Comparison of ENCODE assay signal across 12 cellular contexts in genomic region chr18:71784777-71785176, GRCh38.
DNase-seq lines count a peak whose midpoint lies in the region; ATAC-seq, FAIRE-seq and TF ChIP-seq lines count a peak whose summit lies in the region.
"Had no signal": no experiment of that assay in that cellular context is flagged by ENCODE, and none has a peak within 500 bp of the region (broad histone marks: within the 10 kb centered on the region; RNA-seq: fewer than 3 reads in every experiment).

No MANE protein-coding gene starts in this region.

- no peaks in the 10 kb centered on the region for H3K4me1 Mint-ChIP-seq in activated CD8-positive, alpha-beta T cell treated with anti-CD3 and anti-CD28 coated beads for 36 hours (ENCODE audit: low read depth)
- no peaks in the 10 kb centered on the region for H3K4me1 Mint-ChIP-seq in activated CD8-positive, alpha-beta T cell treated with anti-CD3 and anti-CD28 coated beads, Interleukin-2, amount 10 ng/mL, durations not matched to agents 7 days and 5 days (ENCODE audit: low read depth)

- H2AFZ ChIP-seq in GM12878 (ENCODE audit: control insufficient read depth, low read depth, low read length) = no peak overlapping the region
- no peak overlapping the region for H2AFZ ChIP-seq in smooth muscle cell (ENCODE audit: low read depth)

- no peak for TF ChIP-seq RAD21 in GM12878 (IDR thresholded peaks at IDR 0.05; ENCODE audit: insufficient read depth, low read depth, low read length)

- H3K9me3 Mint-ChIP-seq in activated CD8-positive, alpha-beta T cell treated with anti-CD3 and anti-CD28 coated beads for 36 hours = no peaks in the 10 kb centered on the region
- H3K9me3 Mint-ChIP-seq in activated CD8-positive, alpha-beta T cell treated with anti-CD3 and anti-CD28 coated beads, Interleukin-2, amount 10 ng/mL, durations not matched to agents 7 days and 5 days (ENCODE audit: insufficient read depth) = no peaks in the 10 kb centered on the region
- H3K9me3 Mint-ChIP-seq: CD8-positive, alpha-beta T cell had no signal

- H3K36me3 ChIP-seq in GM12878 (ENCODE audit: control insufficient read depth in 2 of 2, insufficient read depth in 2 of 2, low read length in 1 of 2) (no peaks in the 10 kb centered on the region), smooth muscle cell (ENCODE audit: low read depth) (no peaks in the 10 kb centered on the region)
- H3K36me3 ChIP-seq: lower lobe of right lung had no signal

- no TSS peak for BruUV-seq in GM12878 (replicated peaks; lab: Mats Ljungman, UMichigan)

- SMC1A ChIA-PET in GM12878 (lab: Charles Lee; ENCODE audit: uncharacterized antibody, unreplicated experiment) = interaction anchor here (1.3 to 2.1 kb wide), 4 partner anchors 9 to 760 kb away, joined by 3 to 7 read pairs (median 4); partner anchors contain the start of gene CBLN2

- intact Hi-C loops in activated CD8-positive, alpha-beta T cell treated with anti-CD3 and anti-CD28 coated beads for 36 hours (cut with micrococcal nuclease) = no loop called here
- intact Hi-C loops in GM12878 (cut with micrococcal nuclease; ENCODE audit: unreplicated experiment) = loop anchor here (2.0 to 10.0 kb wide), 5 partner anchors 390 to 1290 kb away; no protein-coding TSS in a partner anchor

- ATAC-seq in activated CD8-positive, alpha-beta T cell treated with anti-CD3 and anti-CD28 coated beads for 36 hours = no peak
- ATAC-seq in activated CD8-positive, alpha-beta T cell treated with anti-CD3 and anti-CD28 coated beads, Interleukin-2, amount 10 ng/mL, durations not matched to agents 7 days and 5 days = no peak
- peak; percentile 57 for ATAC-seq in GM12878
- ATAC-seq: CD8-positive, alpha-beta T cell; lower lobe of right lung had no signal

- RAD21 ChIA-PET in GM12878 (lab: Charles Lee; ENCODE audit: unreplicated experiment) = interaction anchor here (1.6 to 1.8 kb wide), 2 partner anchors 386 to 1003 kb away, joined by 4 to 6 read pairs; no protein-coding TSS in a partner anchor

- no peak overlapping the region for H3K27ac ChIP-seq in GM12878 (ENCODE audit: control insufficient read depth, insufficient read depth)
- no peak overlapping the region for H3K27ac ChIP-seq in smooth muscle cell (ENCODE audit: low read depth)
- H3K27ac ChIP-seq: lower lobe of right lung had no signal

- no peaks in the 10 kb centered on the region for H3K27me3 Mint-ChIP-seq in activated CD8-positive, alpha-beta T cell treated with anti-CD3 and anti-CD28 coated beads for 36 hours
- no peaks in the 10 kb centered on the region for H3K27me3 Mint-ChIP-seq in activated CD8-positive, alpha-beta T cell treated with anti-CD3 and anti-CD28 coated beads, Interleukin-2, amount 10 ng/mL, durations not matched to agents 7 days and 5 days (ENCODE audit: low read depth)

- H3K4me1 ChIP-seq in GM12878 (ENCODE audit: control insufficient read depth, insufficient read depth, low read length) = no peaks in the 10 kb centered on the region
- H3K4me1 ChIP-seq in smooth muscle cell (ENCODE audit: low read depth) = no peaks in the 10 kb centered on the region
- H3K4me1 ChIP-seq: lower lobe of right lung had no signal

- H3K4me3 ChIP-seq in GM12878 = no peak overlapping the region
- no peak overlapping the region for H3K4me3 ChIP-seq in smooth muscle cell
- H3K4me3 ChIP-seq: lower lobe of right lung had no signal

- H3K9ac ChIP-seq in GM12878 (ENCODE audit: control insufficient read depth, insufficient read depth, low read length) (no peak overlapping the region), smooth muscle cell (ENCODE audit: low read depth) (no peak overlapping the region)

- no peak for TF ChIP-seq POLR2A in GM12878 (IDR thresholded peaks at IDR 0.05; ENCODE audit: low read depth, low read length)

- no peaks in the 10 kb centered on the region for H3K27me3 ChIP-seq in GM12878 (replicated peaks in 1 of 2; ENCODE audit: control insufficient read depth in 2 of 2, insufficient read depth in 2 of 2, low read length in 1 of 2)
- H3K27me3 ChIP-seq in smooth muscle cell (ENCODE audit: low read depth) = no peaks in the 10 kb centered on the region

- FAIRE-seq in GM12878 (lab: Jason Lieb, UNC) (no peak), frontal cortex (lab: Jason Lieb, UNC) (no peak)
- FAIRE-seq: H1 had no signal

- H3K27ac Mint-ChIP-seq in activated CD8-positive, alpha-beta T cell treated with anti-CD3 and anti-CD28 coated beads for 36 hours = no peak overlapping the region
- no peak overlapping the region for H3K27ac Mint-ChIP-seq in activated CD8-positive, alpha-beta T cell treated with anti-CD3 and anti-CD28 coated beads, Interleukin-2, amount 10 ng/mL, durations not matched to agents 7 days and 5 days
- H3K27ac Mint-ChIP-seq: CD8-positive, alpha-beta T cell had no signal

- H3K36me3 Mint-ChIP-seq in activated CD8-positive, alpha-beta T cell treated with anti-CD3 and anti-CD28 coated beads for 36 hours (ENCODE audit: low read depth) = no peaks in the 10 kb centered on the region
- H3K36me3 Mint-ChIP-seq in activated CD8-positive, alpha-beta T cell treated with anti-CD3 and anti-CD28 coated beads, Interleukin-2, amount 10 ng/mL, durations not matched to agents 7 days and 5 days (ENCODE audit: low read depth) = no peaks in the 10 kb centered on the region
- H3K36me3 Mint-ChIP-seq: CD8-positive, alpha-beta T cell had no signal

- TF ChIP-seq EP300 in GM12878 (IDR thresholded peaks at IDR 0.05; ENCODE audit: borderline replicate concordance in 1 of 2, control insufficient read depth in 1 of 2, low read depth in 2 of 2, low read length in 2 of 2) = no peak

- POLR2A ChIA-PET in activated CD8-positive, alpha-beta T cell treated with anti-CD3 and anti-CD28 coated beads for 36 hours (lab: Charles Lee) = no interaction called here
- POLR2A ChIA-PET in activated CD8-positive, alpha-beta T cell treated with anti-CD3 and anti-CD28 coated beads, Interleukin-2, amount 10 ng/mL, durations not matched to agents 7 days and 5 days (lab: Charles Lee) = no interaction called here
- POLR2A ChIA-PET in GM12878 (lab: Charles Lee) = no interaction called here

- H3F3A ChIP-seq in smooth muscle cell (ENCODE audit: low read depth) = no peaks in the 10 kb centered on the region

- H3K79me2 ChIP-seq in GM12878 (ENCODE audit: control insufficient read depth, insufficient read depth, low read length) (no peaks in the 10 kb centered on the region), smooth muscle cell (ENCODE audit: low read depth) (no peaks in the 10 kb centered on the region)

- CTCF ChIA-PET in activated CD8-positive, alpha-beta T cell treated with anti-CD3 and anti-CD28 coated beads for 36 hours (lab: Charles Lee) = interaction anchor here (0.5 to 1.7 kb wide), 5 partner anchors 11 to 60 kb away, joined by 3 to 5 read pairs (median 3); no protein-coding TSS in a partner anchor
- CTCF ChIA-PET in activated CD8-positive, alpha-beta T cell treated with anti-CD3 and anti-CD28 coated beads, Interleukin-2, amount 10 ng/mL, durations not matched to agents 7 days and 5 days (lab: Charles Lee) = interaction anchor here (0.6 to 1.6 kb wide), 4 partner anchors 14 to 1294 kb away, joined by 3 to 6 read pairs (median 3); no protein-coding TSS in a partner anchor
- CTCF ChIA-PET in GM12878 (lab: Yijun Ruan, JAX) = interaction anchor here (0.8 to 2.4 kb wide), 10 partner anchors 9 to 1002 kb away, joined by 3 to 14 read pairs (median 4); partner anchors contain the start of gene CBLN2

- WGBS in GM12878 (ENCODE audit: insufficient coverage, insufficient replicate concordance, low lambda C conversion rate, missing lambda C conversion rate) = 7% methylated on average over 4 of the region's 4 CpGs
- WGBS in smooth muscle cell (ENCODE audit: low lambda C conversion rate) = 70% methylated on average over 4 of the region's 4 CpGs

- peak; percentile 41 for TF ChIP-seq CTCF in activated CD8-positive, alpha-beta T cell treated with anti-CD3 and anti-CD28 coated beads for 36 hours (IDR thresholded peaks at IDR 0.05)
- TF ChIP-seq CTCF in GM12878 (IDR thresholded peaks at IDR 0.05 in 2 of 3, conservative IDR thresholded peaks at IDR 0.05 in 1 of 3; ENCODE audit: control insufficient read depth in 2 of 3, extremely low read depth in 1 of 3, insufficient read depth in 1 of 3, low read depth in 3 of 3, low read length in 3 of 3) (peak in 2 of 3 experiments; percentile 42 to 53; a peak in 3 of 6 replicates), smooth muscle cell (IDR thresholded peaks at IDR 0.05; ENCODE audit: borderline replicate concordance, insufficient read depth, poor library complexity, severe bottlenecking) (peak; percentile 31)

- in situ Hi-C loops in GM12878 (cut with MboI) = no loop called here

- H4K20me1 ChIP-seq in GM12878 (ENCODE audit: control insufficient read depth, insufficient read depth) = no peaks in the 10 kb centered on the region
- H4K20me1 ChIP-seq in smooth muscle cell (ENCODE audit: low read depth) = no peaks in the 10 kb centered on the region

- DNase-seq in activated CD8-positive, alpha-beta T cell treated with anti-CD3 and anti-CD28 coated beads for 36 hours = peak; percentile 22
- DNase-seq in activated CD8-positive, alpha-beta T cell treated with anti-CD3 and anti-CD28 coated beads, Interleukin-2, amount 10 ng/mL, durations not matched to agents 7 days and 5 days = no peak
- DNase-seq in HT-29 (ENCODE audit: low spot score) (peak; percentile 22), GM12878 (ENCODE audit: low read depth, low spot score) (no peak), smooth muscle cell (lab: John Stamatoyannopoulos, UW; ENCODE audit: unreplicated experiment) (no peak), frontal cortex (ENCODE audit: low spot score in 2 of 2) (no peak), dedifferentiated amniotic fluid mesenchymal stem cell (ENCODE audit: extremely low spot score) (no peak), A172 (ENCODE audit: low spot score) (no peak)
- DNase-seq: CD8-positive, alpha-beta T cell; lower lobe of right lung; SHP77 had no signal

- no peak overlapping the region for H3K4me2 ChIP-seq in GM12878 (ENCODE audit: control insufficient read depth, insufficient read depth)
- no peak overlapping the region for H3K4me2 ChIP-seq in smooth muscle cell

- H3K4me3 Mint-ChIP-seq in activated CD8-positive, alpha-beta T cell treated with anti-CD3 and anti-CD28 coated beads for 36 hours = no peak overlapping the region
- H3K4me3 Mint-ChIP-seq in activated CD8-positive, alpha-beta T cell treated with anti-CD3 and anti-CD28 coated beads, Interleukin-2, amount 10 ng/mL, durations not matched to agents 7 days and 5 days = no peak overlapping the region
- H3K4me3 Mint-ChIP-seq: CD8-positive, alpha-beta T cell had no signal

- no peaks in the 10 kb centered on the region for H3K9me3 ChIP-seq in GM12878 (replicated peaks; ENCODE audit: control insufficient read depth, insufficient read depth, low read length)
- no peaks in the 10 kb centered on the region for H3K9me3 ChIP-seq in smooth muscle cell (replicated peaks; ENCODE audit: low read depth)
- H3K9me3 ChIP-seq: lower lobe of right lung had no signal

TF ChIP-seq in GM12878, 131 proteins besides CTCF, POLR2A, EP300 and RAD21 (continues in another document):
- TF ChIP-seq POU2F2 (IDR thresholded peaks at IDR 0.05; ENCODE audit: borderline replicate concordance, low read depth, low read length) = peak; percentile 32; the same call in 1 of the 3 replicates

Comparison
In these comparisons a context has a peak if more than half of its experiments do, and no peak if none do; other contexts are left out.
1. DNase-seq: peak in activated CD8-positive, alpha-beta T cell treated with anti-CD3 and anti-CD28 coated beads for 36 hours (single experiment) and HT-29 (single experiment); none in activated CD8-positive, alpha-beta T cell treated with anti-CD3 and anti-CD28 coated beads, Interleukin-2, amount 10 ng/mL, durations not matched to agents 7 days and 5 days (single experiment), GM12878 (single experiment), smooth muscle cell (single experiment), frontal cortex (0 of 2), dedifferentiated amniotic fluid mesenchymal stem cell (single experiment) and A172 (single experiment).
2. Peak in every context shown above with its lines, with median percentiles within 50 percentile points of each other: CTCF ChIP-seq.